Comparison of ENCODE assay signal across 8 cellular contexts in the genomic region with DNA sequence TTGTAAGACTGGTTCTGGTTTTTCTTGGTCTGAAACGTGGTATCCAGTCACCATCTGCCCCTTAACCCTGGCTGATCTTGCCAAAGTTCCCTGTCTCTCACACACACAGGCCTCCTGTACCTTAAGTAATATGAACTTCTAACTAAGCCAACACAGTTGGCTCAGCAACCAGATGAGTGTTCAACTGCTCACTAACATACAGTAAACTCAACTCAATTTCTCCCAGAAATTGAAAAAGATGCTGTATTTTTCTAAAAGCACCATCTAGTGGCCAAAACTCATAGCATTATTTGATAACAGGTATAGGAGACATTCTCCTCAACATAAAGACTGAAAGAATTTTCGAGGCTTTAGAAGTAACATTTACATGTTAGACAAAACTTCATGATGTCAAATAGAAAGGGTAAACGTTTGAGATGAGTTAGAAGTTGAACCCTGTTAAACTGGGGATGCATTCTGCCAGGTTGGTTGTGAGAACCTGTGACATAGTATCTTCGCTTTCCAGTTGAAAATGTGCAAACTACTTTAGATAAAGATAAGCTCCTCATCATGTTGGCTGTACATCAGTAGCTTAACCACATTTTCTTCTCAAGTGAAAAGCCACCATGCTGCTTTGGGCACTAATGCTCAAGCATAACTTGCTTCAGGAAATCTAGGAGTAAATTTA. TPM values are rescaled to one million over a fixed set of nuclear protein-coding genes. Genes with fewer than 3 reads are reported as not detected.
DNase-seq lines count a peak whose midpoint lies in the region; ATAC-seq and TF ChIP-seq lines count a peak whose summit lies in the region.

No MANE protein-coding gene starts in this region.

- peak overlapping the region; percentile 33 to 91 (median 75) for H3K27ac Mint-ChIP-seq in brain
- no peak overlapping the region for H3K27ac Mint-ChIP-seq in T-helper 2 cell treated with Interferon-gamma antibody and Interleukin-4, amounts not matched to agents 5 μg/mL and 100 μg/mL, for 36 hours

- DNase-seq in NCI-H510A treated with DMSO at 0.1 percent for 48 hours (lab: John Stamatoyannopoulos, UW): peak; percentile 69
- DNase-seq in NCI-H510A (lab: John Stamatoyannopoulos, UW): no peak
- peak; percentile 77 for DNase-seq in NAMALWA (ENCODE audit: low spot score)
- DNase-seq in right lobe of liver: no peak
- DNase-seq in upper lobe of right lung: no peak
- DNase-seq in globus pallidus (ENCODE audit: low spot score): no peak
- no peak for DNase-seq in T-helper 2 cell treated with Interferon-gamma antibody and Interleukin-4, amounts not matched to agents 5 μg/mL and 100 μg/mL, for 36 hours (ENCODE audit: low spot score)

- 42% methylated on average over 4 of the region's 4 CpGs for WGBS in right lobe of liver (ENCODE audit: insufficient coverage, low coverage, low lambda C conversion rate, missing lambda C conversion rate)

- ATAC-seq in right lobe of liver (peak; percentile 37 to 65 (median 48)), upper lobe of right lung (peak; percentile 47)

- no peaks in the 10 kb centered on the region for H3K27me3 Mint-ChIP-seq in brain
- H3K27me3 Mint-ChIP-seq in T-helper 2 cell treated with Interferon-gamma antibody and Interleukin-4, amounts not matched to agents 5 μg/mL and 100 μg/mL, for 36 hours (ENCODE audit: low read depth): peaks cover 6% of the 10 kb centered on the region

- TF ChIP-seq CTCF in brain (conservative IDR thresholded peaks at IDR 0.05) (peak; percentile 0 to 72), right lobe of liver (IDR thresholded peaks at IDR 0.05) (peak; percentile 52 to 68 (median 60)), upper lobe of right lung (IDR thresholded peaks at IDR 0.05) (peak; percentile 60)

- no peak overlapping the region for H3K4me3 ChIP-seq in right lobe of liver
- no peak overlapping the region for H3K4me3 ChIP-seq in upper lobe of right lung

- H3K4me1 ChIP-seq in right lobe of liver (peaks cover 0 to 27% (median 13%) of the 10 kb centered on the region in 4 donors), upper lobe of right lung (peaks cover 9% of the 10 kb centered on the region)

- no peaks in the 10 kb centered on the region for H3K9me3 Mint-ChIP-seq in brain
- H3K9me3 Mint-ChIP-seq in T-helper 2 cell treated with Interferon-gamma antibody and Interleukin-4, amounts not matched to agents 5 μg/mL and 100 μg/mL, for 36 hours: no peaks in the 10 kb centered on the region

- peaks cover 42% of the 10 kb centered on the region for H3K4me1 Mint-ChIP-seq in brain
- H3K4me1 Mint-ChIP-seq in T-helper 2 cell treated with Interferon-gamma antibody and Interleukin-4, amounts not matched to agents 5 μg/mL and 100 μg/mL, for 36 hours (ENCODE audit: low read depth): peaks cover 2% of the 10 kb centered on the region

- TF ChIP-seq POLR2A in right lobe of liver (IDR thresholded peaks at IDR 0.05): no peak

- H3K36me3 ChIP-seq in right lobe of liver (peaks cover 0 to 17% (median 2%) of the 10 kb centered on the region in 4 donors), upper lobe of right lung (peaks cover 39% of the 10 kb centered on the region)

- H3K27ac ChIP-seq in right lobe of liver (peak overlapping the region; percentile 2 to 48 (median 13)), upper lobe of right lung (no peak overlapping the region)

- H3K4me3 Mint-ChIP-seq in brain: no peak overlapping the region
- no peak overlapping the region for H3K4me3 Mint-ChIP-seq in T-helper 2 cell treated with Interferon-gamma antibody and Interleukin-4, amounts not matched to agents 5 μg/mL and 100 μg/mL, for 36 hours

- H3K27me3 ChIP-seq in right lobe of liver (no peaks in the 10 kb centered on the region), upper lobe of right lung (no peaks in the 10 kb centered on the region)

- H3K9me3 ChIP-seq in right lobe of liver: no peaks in the 10 kb centered on the region
- no peaks in the 10 kb centered on the region for H3K9me3 ChIP-seq in upper lobe of right lung

- intact Hi-C loops in right lobe of liver (cut with DNase I): no loop called here
- intact Hi-C loops in upper lobe of right lung (cut with DNase I): no loop called here

- H3K36me3 Mint-ChIP-seq in brain: peaks cover 23% of the 10 kb centered on the region
- H3K36me3 Mint-ChIP-seq in T-helper 2 cell treated with Interferon-gamma antibody and Interleukin-4, amounts not matched to agents 5 μg/mL and 100 μg/mL, for 36 hours (ENCODE audit: low read depth): peaks cover 29% of the 10 kb centered on the region

RNA-seq across cellular contexts. Expression of gene CCNI, which starts 31.2 kb away (rescaled TPM):
- polyA plus RNA-seq in brain (ENCODE audit: insufficient read depth, low read depth, low replicate concordance): 439 TPM
- total RNA-seq in right lobe of liver (10 to 100 TPM; 54.3 to 87.7 (median 68.6) TPM), upper lobe of right lung (319 TPM)

Comparison
In these comparisons a context has a peak if more than half of its experiments do, and no peak if none do; other contexts are left out.
1. DNase-seq: peak in NCI-H510A treated with DMSO at 0.1 percent for 48 hours (single experiment) and NAMALWA (single experiment); none in NCI-H510A (single experiment), right lobe of liver (0 of 3), upper lobe of right lung (single experiment), globus pallidus (single experiment) and T-helper 2 cell treated with Interferon-gamma antibody and Interleukin-4, amounts not matched to agents 5 μg/mL and 100 μg/mL, for 36 hours (single experiment).
2. Peak in every context shown above with its lines, with median percentiles within 50 percentile points of each other: CTCF ChIP-seq.